In the genomic region with DNA sequence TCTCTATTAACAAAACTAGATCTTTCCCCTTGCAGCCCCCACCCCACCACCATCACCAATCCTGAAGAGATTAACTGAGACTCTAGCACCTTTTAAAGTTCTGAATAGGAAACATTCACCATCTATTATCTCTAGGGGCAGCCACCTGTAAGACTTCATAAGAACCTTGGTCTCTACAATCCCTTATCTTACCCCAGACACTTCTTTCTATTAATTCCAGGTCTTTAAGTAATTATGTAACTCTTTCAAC, we compare ENCODE assay signal across 34 cellular contexts.
"Had no signal": no experiment of that assay in that cellular context is flagged by ENCODE, and none has a peak within 500 bp of the region (broad histone marks: within the 10 kb centered on the region; RNA-seq: fewer than 3 reads in every experiment).

No MANE protein-coding gene starts in this region.

- H3K27ac ChIP-seq: adrenal gland, Peyer's patch had no signal

- ATAC-seq: activated CD4-positive, alpha-beta T cell treated with anti-CD3 and anti-CD28 coated beads for 36 hours; activated CD4-positive, CD25-positive, alpha-beta regulatory T cell treated with anti-CD3 and anti-CD28 coated beads, Interleukin-2, amount 50 U/mL, for 24 hours; activated CD8-positive, alpha-beta T cell treated with anti-CD3 and anti-CD28 coated beads, Interleukin-2, amount 10 ng/mL, durations not matched to agents 7 days and 5 days; PC-3 had no signal

- H3K4me3 Mint-ChIP-seq: activated CD4-positive, alpha-beta T cell treated with anti-CD3 and anti-CD28 coated beads for 36 hours; activated CD4-positive, alpha-beta T cell treated with anti-CD3 and anti-CD28 coated beads, Interleukin-2, amount 10 ng/mL, durations not matched to agents 7 days and 5 days; activated CD8-positive, alpha-beta T cell treated with anti-CD3 and anti-CD28 coated beads, Interleukin-2, amount 10 ng/mL, durations not matched to agents 7 days and 5 days; activated naive CD4-positive, alpha-beta T cell treated with anti-CD3 and anti-CD28 coated beads, Interleukin-2, amount 50 U/mL, for 24 hours; activated naive CD8-positive, alpha-beta T cell treated with anti-CD3 and anti-CD28 coated beads, Interleukin-2, amount 10 ng/mL, durations not matched to agents 7 days and 5 days; activated T-cell treated with anti-CD3 and anti-CD28 coated beads, Interleukin-2, amount 50 U/mL, for 24 hours; brain; T-helper 1 cell treated with Interleukin-12 subunit alpha and Interleukin-12 subunit beta and Interleukin-4 antibody, amounts not matched to agents 30 μg/mL and 1 μg/mL, for 36 hours; T-helper 2 cell treated with Interferon-gamma antibody and Interleukin-4, amounts not matched to agents 5 μg/mL and 100 μg/mL, for 36 hours had no signal

- H3K4me3 ChIP-seq: adrenal gland, Peyer's patch, SJSA1 had no signal

- H3K4me1 ChIP-seq: adrenal gland, Peyer's patch had no signal

- H3K9me3 Mint-ChIP-seq: activated CD4-positive, alpha-beta T cell treated with anti-CD3 and anti-CD28 coated beads, Interleukin-2, amount 10 ng/mL, durations not matched to agents 7 days and 5 days; activated naive CD4-positive, alpha-beta T cell treated with anti-CD3 and anti-CD28 coated beads, Interleukin-2, amount 50 U/mL, for 24 hours; activated naive CD8-positive, alpha-beta T cell treated with anti-CD3 and anti-CD28 coated beads, Interleukin-2, amount 10 ng/mL, durations not matched to agents 7 days and 5 days; activated T-cell treated with anti-CD3 and anti-CD28 coated beads, Interleukin-2, amount 50 U/mL, for 24 hours; activated T-helper 2 cell treated with anti-CD3 and anti-CD28 coated beads, Interferon-gamma antibody, Interleukin-2, Interleukin-4, amounts not matched to agents 10 μg/mL and 5 μg/mL and 100 μg/mL, durations not matched to agents 14 hours and 24 hours and 36 hours; T-helper 1 cell treated with Interleukin-12 subunit alpha and Interleukin-12 subunit beta and Interleukin-4 antibody, amounts not matched to agents 30 μg/mL and 1 μg/mL, for 36 hours; T-helper 2 cell treated with Interferon-gamma antibody and Interleukin-4, amounts not matched to agents 5 μg/mL and 100 μg/mL, for 36 hours had no signal

- H3K27me3 ChIP-seq: adrenal gland, Peyer's patch, SJSA1 had no signal

- H3K9ac ChIP-seq: SK-N-SH had no signal

- H3K9me2 ChIP-seq: SK-N-SH had no signal

- FAIRE-seq: bronchial epithelial cell, TTC549 had no signal

- H3K4me2 ChIP-seq: SK-N-SH had no signal

- H3K4me1 Mint-ChIP-seq: activated CD4-positive, alpha-beta T cell treated with anti-CD3 and anti-CD28 coated beads for 36 hours; activated CD4-positive, alpha-beta T cell treated with anti-CD3 and anti-CD28 coated beads, Interleukin-2, amount 10 ng/mL, durations not matched to agents 7 days and 5 days; activated naive CD4-positive, alpha-beta T cell treated with anti-CD3 and anti-CD28 coated beads, Interleukin-2, amount 50 U/mL, for 24 hours; activated naive CD8-positive, alpha-beta T cell treated with anti-CD3 and anti-CD28 coated beads, Interleukin-2, amount 10 ng/mL, durations not matched to agents 7 days and 5 days; brain had no signal

- H3K9me3 ChIP-seq: adrenal gland, Peyer's patch, SJSA1, SK-N-SH had no signal

- H3K36me3 ChIP-seq: adrenal gland, Peyer's patch, SJSA1 had no signal

- H3K27me3 Mint-ChIP-seq: activated CD4-positive, alpha-beta T cell treated with anti-CD3 and anti-CD28 coated beads, Interleukin-2, amount 10 ng/mL, durations not matched to agents 7 days and 5 days; activated naive CD8-positive, alpha-beta T cell treated with anti-CD3 and anti-CD28 coated beads, Interleukin-2, amount 10 ng/mL, durations not matched to agents 7 days and 5 days; activated T-cell treated with anti-CD3 and anti-CD28 coated beads, Interleukin-2, amount 50 U/mL, for 24 hours had no signal

- DNase-seq: activated CD4-positive, alpha-beta T cell treated with anti-CD3 and anti-CD28 coated beads for 36 hours; activated CD4-positive, alpha-beta T cell treated with anti-CD3 and anti-CD28 coated beads, Interleukin-2, amount 10 ng/mL, durations not matched to agents 7 days and 5 days; activated CD4-positive, alpha-beta T cell treated with anti-CD3 and anti-CD28 coated beads, Interleukin-2, amount 50 U/mL, for 48 hours; activated CD8-positive, alpha-beta T cell treated with anti-CD3 and anti-CD28 coated beads, Interleukin-2, amount 10 ng/mL, durations not matched to agents 7 days and 5 days; activated gamma-delta T cell; activated naive CD4-positive, alpha-beta T cell treated with Interleukin-2 at 50 U/mL for 16 hours; activated naive CD8-positive, alpha-beta T cell treated with anti-CD3 and anti-CD28 coated beads, Interleukin-2, amount 10 ng/mL, durations not matched to agents 7 days and 5 days; activated T-cell treated with anti-CD3 and anti-CD28 coated beads, Interleukin-2, amount 50 U/mL, for 24 hours; adrenal gland; central memory CD4-positive, alpha-beta T cell; Karpas-422; KBM-7; NCI-H1048; NCI-H1105 treated with DMSO at 0.1 percent for 48 hours; NCI-H1436; NCI-H1694; NCI-H1930; NCI-H345; NCI-H524 treated with DMSO at 0.1 percent for 48 hours; NK-92 treated with Interleukin-12 subunit alpha and Interleukin-12 subunit beta, amount 100 ng/mL, for 24 hours; PC-3; Peyer's patch; RPMI8226; SHP77 treated with DMSO at 0.1 percent for 48 hours; SK-N-SH had no signal

- H3K27ac Mint-ChIP-seq: activated CD4-positive, alpha-beta T cell treated with anti-CD3 and anti-CD28 coated beads for 36 hours; activated CD4-positive, alpha-beta T cell treated with anti-CD3 and anti-CD28 coated beads, Interleukin-2, amount 10 ng/mL, durations not matched to agents 7 days and 5 days; activated CD8-positive, alpha-beta T cell treated with anti-CD3 and anti-CD28 coated beads, Interleukin-2, amount 10 ng/mL, durations not matched to agents 7 days and 5 days; activated naive CD4-positive, alpha-beta T cell treated with anti-CD3 and anti-CD28 coated beads, Interleukin-2, amount 50 U/mL, for 24 hours; activated naive CD8-positive, alpha-beta T cell treated with anti-CD3 and anti-CD28 coated beads, Interleukin-2, amount 10 ng/mL, durations not matched to agents 7 days and 5 days; activated T-cell treated with anti-CD3 and anti-CD28 coated beads, Interleukin-2, amount 50 U/mL, for 24 hours; activated T-helper 2 cell treated with anti-CD3 and anti-CD28 coated beads, Interferon-gamma antibody, Interleukin-2, Interleukin-4, amounts not matched to agents 10 μg/mL and 5 μg/mL and 100 μg/mL, durations not matched to agents 14 hours and 24 hours and 36 hours; brain; T-helper 1 cell treated with Interleukin-12 subunit alpha and Interleukin-12 subunit beta and Interleukin-4 antibody, amounts not matched to agents 30 μg/mL and 1 μg/mL, for 36 hours; T-helper 2 cell treated with Interferon-gamma antibody and Interleukin-4, amounts not matched to agents 5 μg/mL and 100 μg/mL, for 36 hours had no signal

- H3K36me3 Mint-ChIP-seq: activated naive CD4-positive, alpha-beta T cell treated with anti-CD3 and anti-CD28 coated beads, Interleukin-2, amount 50 U/mL, for 24 hours; activated naive CD8-positive, alpha-beta T cell treated with anti-CD3 and anti-CD28 coated beads, Interleukin-2, amount 10 ng/mL, durations not matched to agents 7 days and 5 days; brain had no signal
